Comparison of ENCODE assay signal across 2 cellular contexts in genomic region chr10:17950269-17950668, GRCh38.
TF ChIP-seq lines count a peak whose summit lies in the region.

No MANE protein-coding gene starts in this region.

TF ChIP-seq in A549, 52 proteins besides CTCF, POLR2A, EP300 and RAD21:
- peak; percentile 15 for TF ChIP-seq MAFK (IDR thresholded peaks at IDR 0.05; ENCODE audit: partially characterized antibody)
TF ChIP-seq in A549: peak in this region for 1; not testable (repeated sequence) for 51.

TF ChIP-seq in K562, 482 proteins besides CTCF, POLR2A, EP300 and RAD21:
- TF ChIP-seq C11orf30 (IDR thresholded peaks at IDR 0.05; ENCODE audit: low read depth) (peak; percentile 43; the same call in 1 of the 2 replicates), NFYB (IDR thresholded peaks at IDR 0.05; ENCODE audit: extremely low read depth, insufficient read length) (peak; percentile 57), ZNF316 (IDR thresholded peaks at IDR 0.05) (peak; percentile 49; the same call in 1 of the 2 replicates)
